Comparison of ENCODE assay signal across 8 cellular contexts in genomic region chr6:127515234-127515793, GRCh38. TPM values are rescaled to one million over a fixed set of nuclear protein-coding genes. Genes with fewer than 3 reads are reported as not detected.
A peak's percentile ranks its signal among the peaks of the same experiment; 100 is the strongest.
DNase-seq lines count a peak whose midpoint lies in the region; ATAC-seq and TF ChIP-seq lines count a peak whose summit lies in the region.

No MANE protein-coding gene starts in this region.

- H3K27me3 ChIP-seq in effector memory CD4-positive, alpha-beta T cell (replicated peaks; ENCODE audit: control insufficient read depth, insufficient read depth, low read length, poor library complexity, severe bottlenecking), result peaks cover 13% of the 10 kb centered on the region
- H3K27me3 ChIP-seq in tibial artery, result peaks cover 0 to 27% of the 10 kb centered on the region in 2 donors

- peak overlapping the region; percentile 82 for H3K4me3 ChIP-seq in effector memory CD4-positive, alpha-beta T cell (ENCODE audit: insufficient read depth, low read depth, low read length, poor library complexity, severe bottlenecking)
- H3K4me3 ChIP-seq in mesodermal cell (ENCODE audit: extremely low read depth, insufficient read depth, low read length, poor library complexity, severe bottlenecking) (peak overlapping the region; percentile 51), tibial artery (peak overlapping the region; percentile 59 to 65)

- no peaks in the 10 kb centered on the region for H3K9me3 ChIP-seq in effector memory CD4-positive, alpha-beta T cell (ENCODE audit: control insufficient read depth, low read length)
- H3K9me3 ChIP-seq in mesodermal cell (ENCODE audit: control insufficient read depth, low read length) (no peaks in the 10 kb centered on the region), tibial artery (no peaks in the 10 kb centered on the region)

- intact Hi-C loops in tibial artery (cut with DNase I; ENCODE audit: low total_unique reads), result loop anchor here (5.0 kb wide), 1 partner anchor 48 kb away; no protein-coding TSS in a partner anchor

- no peak for TF ChIP-seq CTCF in tibial artery (IDR thresholded peaks at IDR 0.05)

- 1 to 2% methylated on average over 22 to 35 of the region's 38 CpGs for WGBS in mesodermal cell (ENCODE audit: insufficient coverage in 2 of 2), 2 experiments

- DNase-seq in stimulated activated CD4-positive, alpha-beta T cell treated with anti-CD3 and anti-CD28 coated beads, Interleukin-1b, Interleukin-23, amount 100 ng/mL, for 48 hours, result peak; percentile 9
- no peak for DNase-seq in stimulated activated CD4-positive, alpha-beta T cell treated with anti-CD3 and anti-CD28 coated beads, Interleukin-4, amount 100 ng/mL, for 24 hours
- no peak for DNase-seq in effector memory CD4-positive, alpha-beta T cell
- DNase-seq in tibial artery, result no peak

- peaks cover 24% of the 10 kb centered on the region for H3K4me1 ChIP-seq in effector memory CD4-positive, alpha-beta T cell (ENCODE audit: control insufficient read depth, insufficient read depth, low read length, poor library complexity, severe bottlenecking)
- H3K4me1 ChIP-seq in mesodermal cell (ENCODE audit: control insufficient read depth, insufficient read depth, low read length, poor library complexity, severe bottlenecking) (peaks cover 11% of the 10 kb centered on the region), tibial artery (peaks cover 0 to 36% (median 22%) of the 10 kb centered on the region in 4 donors)

- H3K27ac ChIP-seq in effector memory CD4-positive, alpha-beta T cell (ENCODE audit: insufficient read depth, low read length, poor library complexity, severe bottlenecking), result peak overlapping the region; percentile 58
- no peak overlapping the region for H3K27ac ChIP-seq in mesodermal cell (ENCODE audit: low read depth, low read length, severe bottlenecking)
- peak overlapping the region in 1 of 2 donors; percentile 5 for H3K27ac ChIP-seq in tibial artery

- peaks cover 1% of the 10 kb centered on the region for H3K36me3 ChIP-seq in effector memory CD4-positive, alpha-beta T cell (ENCODE audit: control insufficient read depth, insufficient read depth, low read length)
- H3K36me3 ChIP-seq in mesodermal cell (ENCODE audit: control insufficient read depth, insufficient read depth, low read length) (peaks cover 39% of the 10 kb centered on the region), tibial artery (no peaks in the 10 kb centered on the region)

- peak; percentile 13 for ATAC-seq in HG03045 (IDR thresholded peaks at IDR 0.05; ENCODE audit: unreplicated experiment)
- peak; percentile 17 for ATAC-seq in SK-N-SH treated with all-trans-retinoic acid at 6 μM for 48 hours
- ATAC-seq in GM21619 (IDR thresholded peaks at IDR 0.05; ENCODE audit: unreplicated experiment), result no peak

TF ChIP-seq in SK-N-SH treated with all-trans-retinoic acid at 6 μM for 48 hours, 23 proteins besides CTCF, POLR2A, EP300 and RAD21:
- TF ChIP-seq TCF4 (CRISPR knock-in tag; IDR thresholded peaks at IDR 0.05; ENCODE audit: borderline replicate concordance) (no peak), ISL1 (CRISPR knock-in tag; IDR thresholded peaks at IDR 0.05) (no peak), ZNF565 (CRISPR knock-in tag; conservative IDR thresholded peaks at IDR 0.05; ENCODE audit: low read depth) (no peak), PATZ1 (CRISPR knock-in tag; IDR thresholded peaks at IDR 0.05; ENCODE audit: borderline replicate concordance) (no peak), ESRRG (CRISPR knock-in tag; IDR thresholded peaks at IDR 0.05) (no peak), BACH2 (CRISPR knock-in tag; IDR thresholded peaks at IDR 0.05; ENCODE audit: borderline replicate concordance) (no peak), SNAI2 (CRISPR knock-in tag; IDR thresholded peaks at IDR 0.05) (no peak), CSRNP3 (CRISPR knock-in tag; IDR thresholded peaks at IDR 0.05) (no peak), CREB5 (CRISPR knock-in tag; IDR thresholded peaks at IDR 0.05; ENCODE audit: low read depth) (no peak), CSDC2 (CRISPR knock-in tag; IDR thresholded peaks at IDR 0.05) (no peak), RARB (CRISPR knock-in tag; IDR thresholded peaks at IDR 0.05) (no peak)

RNA-seq across cellular contexts. Expression of gene KIAA0408, which starts 56.1 kb away (rescaled TPM):
- 5.0 TPM for polyA plus RNA-seq in mesodermal cell (2013, experiment 1 of 2)
- polyA plus RNA-seq in mesodermal cell (2013, experiment 2 of 2), result 5.0 TPM
